ENCODE assay signal across 23 cellular contexts in the genomic region with DNA sequence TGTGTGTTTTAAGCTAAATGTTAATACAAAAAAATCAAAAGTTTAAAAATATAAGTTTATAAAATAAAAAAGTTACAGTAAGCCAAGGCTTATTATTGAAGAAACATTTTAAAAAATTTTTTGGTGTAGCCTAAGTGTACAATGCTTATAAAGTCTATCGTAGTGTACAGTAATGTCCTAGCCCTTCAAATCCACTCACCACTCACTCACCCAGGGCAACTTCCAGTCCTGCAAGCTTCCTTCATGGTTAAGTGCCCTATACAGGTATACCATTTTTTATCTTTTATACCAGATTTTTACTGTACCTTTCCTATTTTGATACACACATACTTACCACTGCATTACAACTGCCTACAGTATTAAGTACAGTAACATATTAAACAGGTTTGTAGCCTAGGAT. TPM values are rescaled to one million over a fixed set of nuclear protein-coding genes. Genes with fewer than 3 reads are reported as not detected.
DNase-seq lines count a peak whose midpoint lies in the region; ATAC-seq and TF ChIP-seq lines count a peak whose summit lies in the region.
"Had no signal": no experiment of that assay in that cellular context is flagged by ENCODE, and none has a peak within 500 bp of the region (broad histone marks: within the 10 kb centered on the region; RNA-seq: fewer than 3 reads in every experiment).

No MANE protein-coding gene starts in this region.

- TF ChIP-seq CTCF in MCF 10A (IDR thresholded peaks at IDR 0.05; ENCODE audit: unreplicated experiment) (no peak), breast epithelium (IDR thresholded peaks at IDR 0.05) (no peak), left lung (IDR thresholded peaks at IDR 0.05) (no peak)

- intact Hi-C loops in MCF 10A (cut with micrococcal nuclease) (no loop called here), breast epithelium (cut with DNase I; ENCODE audit: low total_unique reads) (no loop called here), left lung (cut with DNase I) (no loop called here)

- no peak overlapping the region for H3K4me3 Mint-ChIP-seq in MCF 10A (ENCODE audit: unreplicated experiment)
- H3K4me3 Mint-ChIP-seq in T-helper 17 cell, result no peak overlapping the region
- no peak overlapping the region for H3K4me3 Mint-ChIP-seq in stimulated activated memory B cell treated with anti-CD40 and anti-IgM and Interleukin-4, amounts not matched to agents 10 μg/mL and 1 μg/mL and 100 μg/mL, for 72 hours
- peak overlapping the region in 1 of 2 donors; percentile 7 for H3K4me3 Mint-ChIP-seq in effector memory CD8-positive, alpha-beta T cell
- H3K4me3 Mint-ChIP-seq: activated CD8-positive, alpha-beta T cell treated with anti-CD3 and anti-CD28 coated beads for 36 hours had no signal

- H3K27me3 ChIP-seq in breast epithelium, result no peaks in the 10 kb centered on the region
- H3K27me3 ChIP-seq in left lung, result no peaks in the 10 kb centered on the region
- H3K27me3 ChIP-seq: hepatocyte, neutrophil, stomach, thyroid gland had no signal

- H3K27me3 Mint-ChIP-seq in MCF 10A (ENCODE audit: insufficient read depth, unreplicated experiment), result no peaks in the 10 kb centered on the region
- H3K27me3 Mint-ChIP-seq in T-helper 17 cell, result no peaks in the 10 kb centered on the region
- H3K27me3 Mint-ChIP-seq in stimulated activated memory B cell treated with anti-CD40 and anti-IgM and Interleukin-4, amounts not matched to agents 10 μg/mL and 1 μg/mL and 100 μg/mL, for 72 hours, result no peaks in the 10 kb centered on the region
- H3K27me3 Mint-ChIP-seq in effector memory CD8-positive, alpha-beta T cell, result no peaks in the 10 kb centered on the region
- H3K27me3 Mint-ChIP-seq: activated CD8-positive, alpha-beta T cell treated with anti-CD3 and anti-CD28 coated beads for 36 hours had no signal

- H3K9me3 ChIP-seq in breast epithelium (no peaks in the 10 kb centered on the region), T-helper 17 cell (ENCODE audit: control insufficient read depth, low read length, poor library complexity, severe bottlenecking) (no peaks in the 10 kb centered on the region), left lung (no peaks in the 10 kb centered on the region)
- H3K9me3 ChIP-seq: neutrophil, stomach, thyroid gland had no signal

- H3K9me3 Mint-ChIP-seq in MCF 10A (ENCODE audit: unreplicated experiment), result no peaks in the 10 kb centered on the region
- no peaks in the 10 kb centered on the region for H3K9me3 Mint-ChIP-seq in stimulated activated memory B cell treated with anti-CD40 and anti-IgM and Interleukin-4, amounts not matched to agents 10 μg/mL and 1 μg/mL and 100 μg/mL, for 72 hours
- H3K9me3 Mint-ChIP-seq in effector memory CD8-positive, alpha-beta T cell, result no peaks in the 10 kb centered on the region
- H3K9me3 Mint-ChIP-seq: activated CD8-positive, alpha-beta T cell treated with anti-CD3 and anti-CD28 coated beads for 36 hours had no signal

- H3K36me3 Mint-ChIP-seq in MCF 10A (ENCODE audit: insufficient read depth, unreplicated experiment) (peaks cover 4% of the 10 kb centered on the region), T-helper 17 cell (ENCODE audit: low read depth) (no peaks in the 10 kb centered on the region)
- peaks cover 10% of the 10 kb centered on the region for H3K36me3 Mint-ChIP-seq in stimulated activated memory B cell treated with anti-CD40 and anti-IgM and Interleukin-4, amounts not matched to agents 10 μg/mL and 1 μg/mL and 100 μg/mL, for 72 hours
- H3K36me3 Mint-ChIP-seq in effector memory CD8-positive, alpha-beta T cell (ENCODE audit: insufficient read depth), result no peaks in the 10 kb centered on the region

- H3K27ac Mint-ChIP-seq in MCF 10A (ENCODE audit: low read depth, unreplicated experiment) (peak overlapping the region; percentile 32), T-helper 17 cell (peak overlapping the region; percentile 49)
- peak overlapping the region; percentile 54 for H3K27ac Mint-ChIP-seq in stimulated activated memory B cell treated with anti-CD40 and anti-IgM and Interleukin-4, amounts not matched to agents 10 μg/mL and 1 μg/mL and 100 μg/mL, for 72 hours
- peak overlapping the region in 1 of 2 donors; percentile 66 for H3K27ac Mint-ChIP-seq in effector memory CD8-positive, alpha-beta T cell
- H3K27ac Mint-ChIP-seq: activated CD8-positive, alpha-beta T cell treated with anti-CD3 and anti-CD28 coated beads for 36 hours had no signal

- no peaks in the 10 kb centered on the region for H3K4me1 ChIP-seq in breast epithelium
- H3K4me1 ChIP-seq in left lung, result peaks cover 28 to 72% of the 10 kb centered on the region in 2 donors

- H3K36me3 ChIP-seq in breast epithelium (no peaks in the 10 kb centered on the region), left lung (no peaks in the 10 kb centered on the region)
- H3K36me3 ChIP-seq: neutrophil, stomach, thyroid gland had no signal

- H3K27ac ChIP-seq in breast epithelium (no peak overlapping the region), left lung (no peak overlapping the region)
- H3K27ac ChIP-seq: hepatocyte, neutrophil, stomach, thyroid gland had no signal

- ATAC-seq in T-helper 17 cell (no peak), left lung (peak; percentile 70)
- no peak for ATAC-seq in stimulated activated memory B cell treated with anti-CD40 and anti-IgM and Interleukin-4, amounts not matched to agents 10 μg/mL and 1 μg/mL and 100 μg/mL, for 72 hours
- no peak for ATAC-seq in effector memory CD8-positive, alpha-beta T cell (replicated peaks)
- ATAC-seq: activated CD8-positive, alpha-beta T cell treated with anti-CD3 and anti-CD28 coated beads for 36 hours; HCT116; left cardiac atrium had no signal

- TF ChIP-seq POLR2A in breast epithelium (IDR thresholded peaks at IDR 0.05), result no peak

- no TSS peak for BruUV-seq in MCF 10A (replicated peaks; lab: Mats Ljungman, UMichigan)

- POLR2A ChIA-PET in MCF 10A (lab: Yijun Ruan, JAX), result interaction anchor here (0.6 to 1.1 kb wide), 7 partner anchors 10 to 1525 kb away, joined by 3 to 8 read pairs (median 3); partner anchors contain the start of gene UBE2N

- CTCF ChIA-PET in MCF 10A (lab: Yijun Ruan, JAX), result interaction anchor here (0.6 to 1.2 kb wide), 6 partner anchors 10 to 642 kb away, joined by 3 to 6 read pairs (median 4); no protein-coding TSS in a partner anchor

- H3K4me1 Mint-ChIP-seq in MCF 10A (ENCODE audit: insufficient read depth, unreplicated experiment) (peaks cover 35% of the 10 kb centered on the region), T-helper 17 cell (peaks cover 62% of the 10 kb centered on the region)
- H3K4me1 Mint-ChIP-seq in stimulated activated memory B cell treated with anti-CD40 and anti-IgM and Interleukin-4, amounts not matched to agents 10 μg/mL and 1 μg/mL and 100 μg/mL, for 72 hours, result peaks cover 89% of the 10 kb centered on the region
- peaks cover 55 to 77% of the 10 kb centered on the region in 2 donors for H3K4me1 Mint-ChIP-seq in effector memory CD8-positive, alpha-beta T cell (ENCODE audit: low read depth in 2 of 2)

- H3K4me3 ChIP-seq in breast epithelium (no peak overlapping the region), left lung (no peak overlapping the region)
- H3K4me3 ChIP-seq: hepatocyte, stomach, thyroid gland had no signal

- DNase-seq in MCF 10A (ENCODE audit: unreplicated experiment), result no peak
- DNase-seq in breast epithelium (ENCODE audit: low spot score in 2 of 2), result no peak
- no peak for DNase-seq in T-helper 17 cell
- no peak for DNase-seq in left lung
- no peak for DNase-seq in NCI-H2107 treated with DMSO at 0.1 percent for 48 hours (lab: John Stamatoyannopoulos, UW; ENCODE audit: unreplicated experiment)
- no peak for DNase-seq in DMS 273 treated with DMSO at 0.1 percent for 48 hours (lab: John Stamatoyannopoulos, UW)
- no peak for DNase-seq in effector memory CD8-positive, alpha-beta T cell
- DNase-seq: activated CD4-positive, CD25-positive, alpha-beta regulatory T cell treated with anti-CD3 and anti-CD28 coated beads, Interleukin-2, amount 50 U/mL, for 72 hours; activated CD8-positive, alpha-beta T cell treated with anti-CD3 and anti-CD28 coated beads for 36 hours; effector CD4-positive, alpha-beta T cell; foreskin melanocyte; left cardiac atrium; MM.1S; NCI-H1417 treated with DMSO at 0.1 percent for 48 hours; NCI-H2081; NCI-H345; NCI-H774; stomach; thyroid gland had no signal

RNA-seq across cellular contexts. Expression of gene UBE2N, which starts 11.9 kb away (rescaled TPM):
- total RNA-seq in MCF 10A (2022), result 144 and 164 TPM in 2 replicates
- total RNA-seq in breast epithelium, result 10 to 100 TPM; 23.0 to 47.7 (median 43.3) TPM
- total RNA-seq in T-helper 17 cell, result 10 to 100 TPM; 94.1 to 99.6 TPM
- total RNA-seq in left lung, result 10 to 100 TPM; 82.2 to 99.0 TPM

RNA-seq across cellular contexts. Expression of gene MRPL42, which starts 37.5 kb away (rescaled TPM):
- total RNA-seq in MCF 10A (2022) (76.9 and 90.2 TPM in 2 replicates), breast epithelium (10 to 100 TPM; 24.6 to 62.3 (median 41.0) TPM), T-helper 17 cell (10 to 100 TPM; 34.7 to 39.9 TPM), left lung (10 to 100 TPM; 59.9 to 65.6 TPM)

RNA-seq across cellular contexts. Expression of gene NUDT4, which starts 52.1 kb away (rescaled TPM):
- 79.8 and 91.0 TPM in 2 replicates for total RNA-seq in MCF 10A (2022)
- 10 to 100 TPM; 51.1 to 94.3 (median 72.4) TPM for total RNA-seq in breast epithelium
- total RNA-seq in T-helper 17 cell, result 10 to 100 TPM; 60.4 to 78.8 TPM
- total RNA-seq in left lung, result 10 to 100 TPM; 46.6 to 48.0 TPM
